In genomic region chr19:35135389-35135909, GRCh38 we compare ENCODE assay signal across 7 cellular contexts. TPM values are rescaled to one million over a fixed set of nuclear protein-coding genes. Genes with fewer than 3 reads are reported as not detected.
DNase-seq lines count a peak whose midpoint lies in the region; TF ChIP-seq lines count a peak whose summit lies in the region.

No MANE protein-coding gene starts in this region.

- H3K9ac ChIP-seq in smooth muscle cell (ENCODE audit: low read depth), result no peak overlapping the region

- no peak for TF ChIP-seq POLR2A in NB4 (IDR thresholded peaks at IDR 0.05; ENCODE audit: extremely low read depth, insufficient read length)

- no peaks in the 10 kb centered on the region for H3K79me2 ChIP-seq in smooth muscle cell (ENCODE audit: low read depth)

- 1% methylated on average over 5 of the region's 7 CpGs for WGBS in smooth muscle cell (ENCODE audit: low lambda C conversion rate)

- H3K4me3 ChIP-seq in NB4 (ENCODE audit: low read depth, low read length), result no peak overlapping the region
- H3K4me3 ChIP-seq in smooth muscle cell, result no peak overlapping the region

- no peaks in the 10 kb centered on the region for H3K9me3 Mint-ChIP-seq in MCF 10A (ENCODE audit: unreplicated experiment)

- no peaks in the 10 kb centered on the region for H3F3A ChIP-seq in smooth muscle cell (ENCODE audit: low read depth)

- peak overlapping the region; percentile 65 for H3K4me2 ChIP-seq in smooth muscle cell

- H3K4me1 ChIP-seq in smooth muscle cell (ENCODE audit: low read depth), result peaks cover 16% of the 10 kb centered on the region

- no peaks in the 10 kb centered on the region for H3K27me3 ChIP-seq in smooth muscle cell (ENCODE audit: low read depth)

- H3K27ac ChIP-seq in smooth muscle cell (ENCODE audit: low read depth), result no peak overlapping the region

- CTCF ChIA-PET in MCF 10A (lab: Yijun Ruan, JAX), result interaction anchor here (0.6 to 5.5 kb wide), 36 partner anchors 8 to 363 kb away, joined by 3 to 91 read pairs (median 6); partner anchors contain the start of genes FXYD3 and FXYD5

- H3K36me3 Mint-ChIP-seq in MCF 10A (ENCODE audit: insufficient read depth, unreplicated experiment), result no peaks in the 10 kb centered on the region

- H3K9me3 ChIP-seq in smooth muscle cell (replicated peaks; ENCODE audit: low read depth), result no peaks in the 10 kb centered on the region

- TF ChIP-seq CTCF in GM12874 (IDR thresholded peaks at IDR 0.05; ENCODE audit: insufficient read depth, low read depth, low read length), result peak; percentile 91
- TF ChIP-seq CTCF in NB4 (IDR thresholded peaks at IDR 0.05; ENCODE audit: low read depth, low read length), result peak; percentile 61
- peak; percentile 79 for TF ChIP-seq CTCF in MCF 10A (IDR thresholded peaks at IDR 0.05; ENCODE audit: unreplicated experiment)
- TF ChIP-seq CTCF in smooth muscle cell (IDR thresholded peaks at IDR 0.05; ENCODE audit: borderline replicate concordance, insufficient read depth, poor library complexity, severe bottlenecking), result peak; percentile 87

- H2AFZ ChIP-seq in smooth muscle cell (ENCODE audit: low read depth), result no peak overlapping the region

- H3K4me1 Mint-ChIP-seq in MCF 10A (ENCODE audit: insufficient read depth, unreplicated experiment), result peaks cover 6% of the 10 kb centered on the region

- no peaks in the 10 kb centered on the region for H4K20me1 ChIP-seq in smooth muscle cell (ENCODE audit: low read depth)

- peaks cover 4% of the 10 kb centered on the region for H3K27me3 Mint-ChIP-seq in MCF 10A (ENCODE audit: insufficient read depth, unreplicated experiment)

- POLR2A ChIA-PET in MCF 10A (lab: Yijun Ruan, JAX), result interaction anchor here (0.8 to 3.8 kb wide), 6 partner anchors 8 to 69 kb away, joined by 3 to 27 read pairs (median 6); partner anchors contain the start of gene FXYD3

- intact Hi-C loops in MCF 10A (cut with micrococcal nuclease), result loop anchor here (1.0 kb wide), 3 partner anchors 21 to 162 kb away; no protein-coding TSS in a partner anchor

- H3K27ac Mint-ChIP-seq in MCF 10A (ENCODE audit: low read depth, unreplicated experiment), result no peak overlapping the region

- H3K4me3 Mint-ChIP-seq in MCF 10A (ENCODE audit: unreplicated experiment), result no peak overlapping the region

- BruUV-seq in MCF 10A (replicated peaks; lab: Mats Ljungman, UMichigan), result no TSS peak

- peak; percentile 60 for DNase-seq in NB4 (ENCODE audit: low read depth)
- DNase-seq in UCSD-AML1 (lab: John Stamatoyannopoulos, UW; ENCODE audit: unreplicated experiment), result peak; percentile 76
- peak; percentile 73 for DNase-seq in MCF 10A (ENCODE audit: unreplicated experiment)
- peak; percentile 85 for DNase-seq in inferior parietal cortex (ENCODE audit: extremely low spot score)
- DNase-seq in smooth muscle cell (lab: John Stamatoyannopoulos, UW; ENCODE audit: unreplicated experiment), result peak; percentile 20
- DNase-seq in NCI-H187 (lab: John Stamatoyannopoulos, UW), result no peak

- H3K36me3 ChIP-seq in smooth muscle cell (ENCODE audit: low read depth), result no peaks in the 10 kb centered on the region

RNA-seq across cellular contexts. Expression of gene LGI4, which starts 0.6 kb away (rescaled TPM):
- total RNA-seq in MCF 10A (2022), result 0.91 TPM in 1 of 2 replicates, not detected in the other
- 0.22 TPM in 1 of 2 replicates, not detected in the other for total RNA-seq in smooth muscle cell
- 0.17 and 0.24 TPM in 2 replicates for polyA plus RNA-seq in smooth muscle cell

RNA-seq across cellular contexts. Expression of gene FXYD1, which starts 3.2 kb away (rescaled TPM):
- not detected in 2 replicates for total RNA-seq in MCF 10A (2022)
- total RNA-seq in smooth muscle cell, result 3.2 and 3.5 TPM in 2 replicates
- 2.7 and 3.0 TPM in 2 replicates for polyA plus RNA-seq in smooth muscle cell

RNA-seq across cellular contexts. Expression of gene FXYD7, which starts 7.6 kb away (rescaled TPM):
- total RNA-seq in MCF 10A (2022), result not detected in 2 replicates
- total RNA-seq in smooth muscle cell, result not detected in 2 replicates
- not detected in 2 replicates for polyA plus RNA-seq in smooth muscle cell

RNA-seq across cellular contexts. Expression of gene FXYD5, which starts 19.1 kb away (rescaled TPM):
- total RNA-seq in MCF 10A (2022), result 150 and 159 TPM in 2 replicates
- 89.3 and 133 TPM in 2 replicates for total RNA-seq in smooth muscle cell
- polyA plus RNA-seq in smooth muscle cell, result 205 and 246 TPM in 2 replicates

RNA-seq across cellular contexts. Expression of gene FXYD3, which starts 19.8 kb away (rescaled TPM):
- total RNA-seq in MCF 10A (2022), result 4.3 and 6.9 TPM in 2 replicates
- total RNA-seq in smooth muscle cell, result 26.3 and 37.0 TPM in 2 replicates
- 23.0 and 67.1 TPM in 2 replicates for polyA plus RNA-seq in smooth muscle cell

Comparison
In these comparisons a context has a peak if more than half of its experiments do, and no peak if none do; other contexts are left out.
1. DNase-seq: peak in NB4 (single experiment), UCSD-AML1 (single experiment), MCF 10A (single experiment), inferior parietal cortex (single experiment) and smooth muscle cell (single experiment); none in NCI-H187 (0 of 2).
2. Peak in every context shown above with its lines, with median percentiles within 50 percentile points of each other: CTCF ChIP-seq.